Comparison of ENCODE assay signal across 12 cellular contexts in the genomic region with DNA sequence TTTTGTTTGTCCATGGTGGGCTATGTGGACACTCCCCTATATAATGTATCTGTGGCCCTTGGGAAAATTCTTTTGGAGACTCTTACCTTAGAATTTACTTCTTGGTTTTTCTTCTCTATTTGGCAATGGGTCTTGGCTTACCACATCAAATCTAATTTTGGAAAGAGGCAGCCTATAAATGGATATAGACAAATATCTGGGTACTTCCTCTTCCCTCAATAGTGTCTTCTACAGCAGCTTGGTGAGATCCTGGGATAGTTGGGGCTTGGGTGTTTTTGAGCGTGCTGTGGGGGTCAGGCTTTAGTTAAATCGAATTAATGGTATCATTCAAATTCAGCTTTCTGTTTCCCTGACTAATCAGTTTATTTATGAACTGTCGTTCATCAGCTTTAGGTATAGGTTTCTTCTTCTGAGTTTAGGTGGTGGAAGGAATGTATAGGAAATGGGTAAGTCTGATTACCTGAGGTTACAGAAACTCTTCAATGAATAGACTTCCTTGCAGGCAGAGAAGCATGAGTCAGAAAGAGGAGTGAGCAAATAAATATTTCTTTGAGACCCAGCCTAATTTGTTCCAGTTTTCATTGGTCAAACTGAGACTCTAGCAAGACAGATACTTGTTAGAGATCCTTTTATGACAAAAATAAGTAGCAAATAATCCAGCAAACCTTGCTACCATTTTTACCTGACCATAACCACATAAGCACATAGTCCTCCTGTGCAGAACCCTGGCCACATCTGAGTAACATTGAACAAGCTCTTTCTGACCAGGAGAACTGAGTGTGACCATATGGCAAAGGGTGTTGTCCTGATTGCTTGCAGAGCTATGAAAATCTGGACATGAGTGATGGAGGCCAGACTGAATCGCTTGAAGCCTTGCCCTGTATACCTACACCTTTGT.
DNase-seq lines count a peak whose midpoint lies in the region; ATAC-seq and TF ChIP-seq lines count a peak whose summit lies in the region.
"Had no signal": no experiment of that assay in that cellular context is flagged by ENCODE, and none has a peak within 500 bp of the region (broad histone marks: within the 10 kb centered on the region; RNA-seq: fewer than 3 reads in every experiment).

No MANE protein-coding gene starts in this region.

- CTCF ChIA-PET in CD4-positive, alpha-beta memory T cell (lab: Charles Lee; ENCODE audit: partially characterized antibody): interaction anchor here (1.2 kb wide), 1 partner anchor 10 kb away, joined by 3 read pairs; no protein-coding TSS in a partner anchor
- CTCF ChIA-PET in WTC11 (lab: Charles Lee): no interaction called here

- DNase-seq in CD4-positive, alpha-beta memory T cell: no peak
- DNase-seq in WTC11 (ENCODE audit: low spot score): no peak
- DNase-seq in kidney tubule cell (ENCODE audit: low spot score): peak; percentile 22
- DNase-seq: activated CD4-positive, alpha-beta T cell treated with anti-CD3 and anti-CD28 coated beads, Interleukin-2, amount 50 U/mL, for 1 hour; NCI-H1092; right cardiac atrium had no signal

- H3K36me3 ChIP-seq in CD4-positive, alpha-beta memory T cell (ENCODE audit: insufficient read depth, low read length): peaks cover 61% of the 10 kb centered on the region
- H3K36me3 ChIP-seq: cardiac muscle cell had no signal

- H3K9me3 ChIP-seq in CD4-positive, alpha-beta memory T cell (ENCODE audit: control insufficient read depth in 1 of 2, low read length in 2 of 2): no peaks in the 10 kb centered on the region

- POLR2A ChIA-PET in CD4-positive, alpha-beta memory T cell (lab: Charles Lee; ENCODE audit: partially characterized antibody): interaction anchor here (1.3 kb wide), 1 partner anchor 13 kb away, joined by 3 read pairs; no protein-coding TSS in a partner anchor
- POLR2A ChIA-PET in WTC11 (lab: Charles Lee): no interaction called here

- H3K27ac Mint-ChIP-seq in CD4-positive, alpha-beta memory T cell: peak overlapping the region; percentile 22 to 81 (median 64)
- H3K27ac Mint-ChIP-seq in WTC11: 0 out of 2 replicates have a peak overlapping the region, but pooled peaks have one; percentile 18

- no peaks in the 10 kb centered on the region for H3K4me1 ChIP-seq in CD4-positive, alpha-beta memory T cell (ENCODE audit: insufficient read depth, low read length)

- H3K9me3 Mint-ChIP-seq in CD4-positive, alpha-beta memory T cell: peaks cover 0 to 18% (median 8%) of the 10 kb centered on the region in 8 donors
- H3K9me3 Mint-ChIP-seq in WTC11: peaks cover 8% of the 10 kb centered on the region

- no peak overlapping the region for H3K27ac ChIP-seq in CD4-positive, alpha-beta memory T cell (ENCODE audit: low read depth, low read length)
- H3K27ac ChIP-seq: cardiac muscle cell had no signal

- H3K4me1 Mint-ChIP-seq in CD4-positive, alpha-beta memory T cell: peaks cover 20 to 49% (median 30%) of the 10 kb centered on the region in 4 donors
- no peaks in the 10 kb centered on the region for H3K4me1 Mint-ChIP-seq in WTC11

- H3K4me3 ChIP-seq in CD4-positive, alpha-beta memory T cell (ENCODE audit: low read length in 2 of 2): no peak overlapping the region
- H3K4me3 ChIP-seq: cardiac muscle cell had no signal

- ATAC-seq in HG02870 (IDR thresholded peaks at IDR 0.05; ENCODE audit: unreplicated experiment): peak; percentile 54
- ATAC-seq in WTC11: no peak
- ATAC-seq in GM18858 (IDR thresholded peaks at IDR 0.05; ENCODE audit: unreplicated experiment): no peak
- no peak for ATAC-seq in GM19328 (IDR thresholded peaks at IDR 0.05; ENCODE audit: unreplicated experiment)
- ATAC-seq in HG03097 (IDR thresholded peaks at IDR 0.05; ENCODE audit: low FRiP score, unreplicated experiment): no peak
- ATAC-seq in HG02571 (IDR thresholded peaks at IDR 0.05; ENCODE audit: unreplicated experiment): no peak

- no peaks in the 10 kb centered on the region for H3K27me3 ChIP-seq in CD4-positive, alpha-beta memory T cell (ENCODE audit: insufficient read depth, low read length)
- H3K27me3 ChIP-seq: cardiac muscle cell had no signal

- no peak overlapping the region for H3K4me3 Mint-ChIP-seq in CD4-positive, alpha-beta memory T cell
- H3K4me3 Mint-ChIP-seq in WTC11: no peak overlapping the region

- no peaks in the 10 kb centered on the region for H3K27me3 Mint-ChIP-seq in CD4-positive, alpha-beta memory T cell
- H3K27me3 Mint-ChIP-seq in WTC11 (ENCODE audit: low read depth): no peaks in the 10 kb centered on the region

- intact Hi-C loops in CD4-positive, alpha-beta memory T cell (cut with micrococcal nuclease): no loop called here

- peaks cover 83 to 87% of the 10 kb centered on the region in 2 donors for H3K36me3 Mint-ChIP-seq in CD4-positive, alpha-beta memory T cell
- peaks cover 51% of the 10 kb centered on the region for H3K36me3 Mint-ChIP-seq in WTC11

- no peak for TF ChIP-seq CTCF in WTC11 (IDR thresholded peaks at IDR 0.05)

TF ChIP-seq in WTC11, 78 proteins besides CTCF, POLR2A, EP300 and RAD21 (continues in another document):
- TF ChIP-seq, protein P1, sequence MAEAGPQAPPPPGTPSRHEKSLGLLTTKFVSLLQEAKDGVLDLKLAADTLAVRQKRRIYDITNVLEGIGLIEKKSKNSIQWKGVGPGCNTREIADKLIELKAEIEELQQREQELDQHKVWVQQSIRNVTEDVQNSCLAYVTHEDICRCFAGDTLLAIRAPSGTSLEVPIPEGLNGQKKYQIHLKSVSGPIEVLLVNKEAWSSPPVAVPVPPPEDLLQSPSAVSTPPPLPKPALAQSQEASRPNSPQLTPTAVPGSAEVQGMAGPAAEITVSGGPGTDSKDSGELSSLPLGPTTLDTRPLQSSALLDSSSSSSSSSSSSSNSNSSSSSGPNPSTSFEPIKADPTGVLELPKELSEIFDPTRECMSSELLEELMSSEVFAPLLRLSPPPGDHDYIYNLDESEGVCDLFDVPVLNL (CRISPR knock-in tag; IDR thresholded peaks at IDR 0.05; ENCODE audit: borderline replicate concordance, low read depth): no peak
- no peak for TF ChIP-seq ZNF219 (CRISPR knock-in tag; IDR thresholded peaks at IDR 0.05; ENCODE audit: borderline replicate concordance)
- TF ChIP-seq, protein P2, sequence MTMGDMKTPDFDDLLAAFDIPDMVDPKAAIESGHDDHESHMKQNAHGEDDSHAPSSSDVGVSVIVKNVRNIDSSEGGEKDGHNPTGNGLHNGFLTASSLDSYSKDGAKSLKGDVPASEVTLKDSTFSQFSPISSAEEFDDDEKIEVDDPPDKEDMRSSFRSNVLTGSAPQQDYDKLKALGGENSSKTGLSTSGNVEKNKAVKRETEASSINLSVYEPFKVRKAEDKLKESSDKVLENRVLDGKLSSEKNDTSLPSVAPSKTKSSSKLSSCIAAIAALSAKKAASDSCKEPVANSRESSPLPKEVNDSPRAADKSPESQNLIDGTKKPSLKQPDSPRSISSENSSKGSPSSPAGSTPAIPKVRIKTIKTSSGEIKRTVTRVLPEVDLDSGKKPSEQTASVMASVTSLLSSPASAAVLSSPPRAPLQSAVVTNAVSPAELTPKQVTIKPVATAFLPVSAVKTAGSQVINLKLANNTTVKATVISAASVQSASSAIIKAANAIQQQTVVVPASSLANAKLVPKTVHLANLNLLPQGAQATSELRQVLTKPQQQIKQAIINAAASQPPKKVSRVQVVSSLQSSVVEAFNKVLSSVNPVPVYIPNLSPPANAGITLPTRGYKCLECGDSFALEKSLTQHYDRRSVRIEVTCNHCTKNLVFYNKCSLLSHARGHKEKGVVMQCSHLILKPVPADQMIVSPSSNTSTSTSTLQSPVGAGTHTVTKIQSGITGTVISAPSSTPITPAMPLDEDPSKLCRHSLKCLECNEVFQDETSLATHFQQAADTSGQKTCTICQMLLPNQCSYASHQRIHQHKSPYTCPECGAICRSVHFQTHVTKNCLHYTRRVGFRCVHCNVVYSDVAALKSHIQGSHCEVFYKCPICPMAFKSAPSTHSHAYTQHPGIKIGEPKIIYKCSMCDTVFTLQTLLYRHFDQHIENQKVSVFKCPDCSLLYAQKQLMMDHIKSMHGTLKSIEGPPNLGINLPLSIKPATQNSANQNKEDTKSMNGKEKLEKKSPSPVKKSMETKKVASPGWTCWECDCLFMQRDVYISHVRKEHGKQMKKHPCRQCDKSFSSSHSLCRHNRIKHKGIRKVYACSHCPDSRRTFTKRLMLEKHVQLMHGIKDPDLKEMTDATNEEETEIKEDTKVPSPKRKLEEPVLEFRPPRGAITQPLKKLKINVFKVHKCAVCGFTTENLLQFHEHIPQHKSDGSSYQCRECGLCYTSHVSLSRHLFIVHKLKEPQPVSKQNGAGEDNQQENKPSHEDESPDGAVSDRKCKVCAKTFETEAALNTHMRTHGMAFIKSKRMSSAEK (CRISPR knock-in tag; IDR thresholded peaks at IDR 0.05; ENCODE audit: borderline replicate concordance): no peak
- TF ChIP-seq TP53 (CRISPR knock-in tag; IDR thresholded peaks at IDR 0.05): no peak
- TF ChIP-seq, protein P3, sequence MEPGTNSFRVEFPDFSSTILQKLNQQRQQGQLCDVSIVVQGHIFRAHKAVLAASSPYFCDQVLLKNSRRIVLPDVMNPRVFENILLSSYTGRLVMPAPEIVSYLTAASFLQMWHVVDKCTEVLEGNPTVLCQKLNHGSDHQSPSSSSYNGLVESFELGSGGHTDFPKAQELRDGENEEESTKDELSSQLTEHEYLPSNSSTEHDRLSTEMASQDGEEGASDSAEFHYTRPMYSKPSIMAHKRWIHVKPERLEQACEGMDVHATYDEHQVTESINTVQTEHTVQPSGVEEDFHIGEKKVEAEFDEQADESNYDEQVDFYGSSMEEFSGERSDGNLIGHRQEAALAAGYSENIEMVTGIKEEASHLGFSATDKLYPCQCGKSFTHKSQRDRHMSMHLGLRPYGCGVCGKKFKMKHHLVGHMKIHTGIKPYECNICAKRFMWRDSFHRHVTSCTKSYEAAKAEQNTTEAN (CRISPR knock-in tag; IDR thresholded peaks at IDR 0.05): no peak
- TF ChIP-seq TCF7 (CRISPR knock-in tag; IDR thresholded peaks at IDR 0.05; ENCODE audit: low read depth): no peak
- TF ChIP-seq, protein P4, sequence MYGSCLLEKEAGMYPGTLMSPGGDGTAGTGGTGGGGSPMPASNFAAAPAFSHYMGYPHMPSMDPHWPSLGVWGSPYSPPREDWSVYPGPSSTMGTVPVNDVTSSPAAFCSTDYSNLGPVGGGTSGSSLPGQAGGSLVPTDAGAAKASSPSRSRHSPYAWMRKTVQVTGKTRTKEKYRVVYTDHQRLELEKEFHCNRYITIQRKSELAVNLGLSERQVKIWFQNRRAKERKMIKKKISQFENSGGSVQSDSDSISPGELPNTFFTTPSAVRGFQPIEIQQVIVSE (CRISPR knock-in tag; IDR thresholded peaks at IDR 0.05; ENCODE audit: borderline replicate concordance): no peak
- TF ChIP-seq ESRRA (CRISPR knock-in tag; IDR thresholded peaks at IDR 0.05; ENCODE audit: borderline replicate concordance): no peak
- no peak for TF ChIP-seq SMAD4 (CRISPR knock-in tag; IDR thresholded peaks at IDR 0.05)
- TF ChIP-seq, protein P5, sequence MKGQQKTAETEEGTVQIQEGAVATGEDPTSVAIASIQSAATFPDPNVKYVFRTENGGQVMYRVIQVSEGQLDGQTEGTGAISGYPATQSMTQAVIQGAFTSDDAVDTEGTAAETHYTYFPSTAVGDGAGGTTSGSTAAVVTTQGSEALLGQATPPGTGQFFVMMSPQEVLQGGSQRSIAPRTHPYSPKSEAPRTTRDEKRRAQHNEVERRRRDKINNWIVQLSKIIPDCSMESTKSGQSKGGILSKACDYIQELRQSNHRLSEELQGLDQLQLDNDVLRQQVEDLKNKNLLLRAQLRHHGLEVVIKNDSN (CRISPR knock-in tag; IDR thresholded peaks at IDR 0.05): no peak
